ENCODE assay signal across 1 cellular context in the genomic region with DNA sequence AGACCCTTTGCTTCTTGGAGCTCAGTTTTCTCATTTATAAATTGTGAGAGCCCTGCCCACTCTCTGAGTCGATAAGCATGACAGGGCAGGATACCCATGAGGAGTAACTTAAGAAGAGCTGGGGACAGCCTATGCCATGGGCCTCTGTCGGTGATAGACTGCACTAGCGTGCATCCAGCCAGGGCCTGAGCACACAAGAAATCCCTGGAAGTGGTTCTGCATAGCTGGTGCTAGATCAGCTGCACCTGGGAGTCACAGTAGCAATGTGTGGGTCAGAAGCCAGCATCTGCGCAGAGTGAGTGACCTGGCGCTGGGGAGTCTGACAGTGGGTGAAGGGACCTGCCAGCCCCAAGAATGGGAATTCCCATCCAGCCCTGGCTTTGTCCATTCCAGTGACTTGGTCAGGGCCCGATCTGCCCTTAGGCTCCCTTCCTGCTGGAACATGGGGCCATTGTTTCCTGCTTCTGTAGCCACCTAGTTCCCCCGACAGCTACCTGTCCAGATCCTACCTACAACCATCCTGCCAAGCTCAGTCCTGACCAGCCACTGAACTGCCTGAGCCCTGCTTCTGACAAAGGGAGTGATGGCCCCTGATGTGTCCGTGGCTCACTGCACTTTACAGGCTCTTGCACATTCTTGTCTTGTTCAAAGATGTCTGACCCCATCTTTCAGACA.
TF ChIP-seq lines count a peak whose summit lies in the region.

No MANE protein-coding gene starts in this region.

TF ChIP-seq in HepG2, 621 proteins besides CTCF, POLR2A, EP300 and RAD21:
- TF ChIP-seq SYNCRIP (IDR thresholded peaks at IDR 0.05; ENCODE audit: insufficient read depth, low read depth, low read length) (no peak), RBM22 (optimal IDR thresholded peaks at IDR 0.05; ENCODE audit: low read length) (peak; percentile 37)
